ENCODE assay signal across 8 cellular contexts in the genomic region with DNA sequence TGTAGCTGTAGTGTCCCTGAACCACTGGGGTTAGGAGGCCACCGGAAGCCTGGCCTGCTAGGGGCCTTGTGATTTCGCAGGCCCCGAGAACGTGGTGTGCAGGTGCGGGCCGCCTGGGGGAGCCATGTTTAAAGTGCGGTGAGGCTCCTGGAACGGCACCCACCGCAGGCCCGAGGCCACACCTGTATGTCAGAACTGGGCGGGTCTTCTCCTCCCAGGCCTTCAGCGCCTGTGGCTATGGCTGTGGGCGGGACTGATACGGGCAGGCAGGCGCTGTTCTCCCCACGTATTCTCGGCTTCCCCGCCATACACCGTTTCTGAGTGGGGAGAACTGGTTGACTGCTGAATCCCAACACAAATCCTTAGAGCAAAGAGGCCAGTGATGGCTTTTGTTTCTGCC.
DNase-seq lines count a peak whose midpoint lies in the region; ATAC-seq and TF ChIP-seq lines count a peak whose summit lies in the region.

No MANE protein-coding gene starts in this region.

- TF ChIP-seq CTCF in RWPE1 (conservative IDR thresholded peaks at IDR 0.05; ENCODE audit: low read depth) (no peak), smooth muscle cell (IDR thresholded peaks at IDR 0.05; ENCODE audit: borderline replicate concordance, insufficient read depth, poor library complexity, severe bottlenecking) (no peak), coronary artery (IDR thresholded peaks at IDR 0.05) (no peak)

- H3K27ac Mint-ChIP-seq in activated T-helper 2 cell treated with anti-CD3 and anti-CD28 coated beads, Interferon-gamma antibody, Interleukin-2, Interleukin-4, amounts not matched to agents 10 μg/mL and 5 μg/mL and 100 μg/mL, durations not matched to agents 14 hours and 24 hours and 36 hours: peak overlapping the region; percentile 83

- peak overlapping the region; percentile 19; the same call in 1 of the 2 replicates for H3K27ac ChIP-seq in RWPE1
- peak overlapping the region; percentile 84 for H3K27ac ChIP-seq in smooth muscle cell (ENCODE audit: low read depth)
- H3K27ac ChIP-seq in coronary artery: no peak overlapping the region

- no peaks in the 10 kb centered on the region for H3K9me3 ChIP-seq in smooth muscle cell (replicated peaks; ENCODE audit: low read depth)

- no peaks in the 10 kb centered on the region for H3K27me3 Mint-ChIP-seq in activated T-helper 2 cell treated with anti-CD3 and anti-CD28 coated beads, Interferon-gamma antibody, Interleukin-2, Interleukin-4, amounts not matched to agents 10 μg/mL and 5 μg/mL and 100 μg/mL, durations not matched to agents 14 hours and 24 hours and 36 hours (ENCODE audit: low read depth)

- DNase-seq in EL (peak; percentile 76), RWPE1 (ENCODE audit: low spot score) (peak; percentile 31), smooth muscle cell (lab: John Stamatoyannopoulos, UW; ENCODE audit: unreplicated experiment) (no peak), AG08396 (ENCODE audit: low spot score) (no peak), coronary artery (ENCODE audit: low spot score) (no peak), GDM1 (lab: John Stamatoyannopoulos, UW) (no peak)
- DNase-seq in activated T-helper 2 cell treated with anti-CD3 and anti-CD28 coated beads, Interferon-gamma antibody, Interleukin-2, Interleukin-4, amounts not matched to agents 10 μg/mL and 5 μg/mL and 100 μg/mL, durations not matched to agents 14 hours and 24 hours and 36 hours (ENCODE audit: low spot score): no peak

- peaks cover 19% of the 10 kb centered on the region for H4K20me1 ChIP-seq in smooth muscle cell (ENCODE audit: low read depth)

- H3K9ac ChIP-seq in smooth muscle cell (ENCODE audit: low read depth): peak overlapping the region; percentile 55

- no peaks in the 10 kb centered on the region for H3K36me3 ChIP-seq in smooth muscle cell (ENCODE audit: low read depth)

- H3K4me1 Mint-ChIP-seq in activated T-helper 2 cell treated with anti-CD3 and anti-CD28 coated beads, Interferon-gamma antibody, Interleukin-2, Interleukin-4, amounts not matched to agents 10 μg/mL and 5 μg/mL and 100 μg/mL, durations not matched to agents 14 hours and 24 hours and 36 hours (ENCODE audit: low read depth): peaks cover 11% of the 10 kb centered on the region

- H3K79me2 ChIP-seq in smooth muscle cell (ENCODE audit: low read depth): no peaks in the 10 kb centered on the region

- H3K4me1 ChIP-seq in smooth muscle cell (ENCODE audit: low read depth): peaks cover 18% of the 10 kb centered on the region

- H3K27me3 ChIP-seq in smooth muscle cell (ENCODE audit: low read depth): no peaks in the 10 kb centered on the region

- H3K4me3 ChIP-seq in smooth muscle cell (no peak overlapping the region), coronary artery (no peak overlapping the region)

- peak overlapping the region; percentile 48 for H3K4me2 ChIP-seq in smooth muscle cell

- 62% methylated on average over 19 of the region's 19 CpGs for WGBS in smooth muscle cell (ENCODE audit: low lambda C conversion rate)

- H2AFZ ChIP-seq in smooth muscle cell (ENCODE audit: low read depth): no peak overlapping the region

- intact Hi-C loops in activated T-helper 2 cell treated with anti-CD3 and anti-CD28 coated beads, Interferon-gamma antibody, Interleukin-2, Interleukin-4, amounts not matched to agents 10 μg/mL and 5 μg/mL and 100 μg/mL, durations not matched to agents 14 hours and 24 hours and 36 hours (cut with micrococcal nuclease): no loop called here

- POLR2A ChIA-PET in RWPE1 (lab: Yijun Ruan, JAX; ENCODE audit: low non-redundant PET): no interaction called here

- no peak for ATAC-seq in HG02642 (IDR thresholded peaks at IDR 0.05; ENCODE audit: poor library complexity, unreplicated experiment)

- H3K9me3 Mint-ChIP-seq in activated T-helper 2 cell treated with anti-CD3 and anti-CD28 coated beads, Interferon-gamma antibody, Interleukin-2, Interleukin-4, amounts not matched to agents 10 μg/mL and 5 μg/mL and 100 μg/mL, durations not matched to agents 14 hours and 24 hours and 36 hours: no peaks in the 10 kb centered on the region

- H3F3A ChIP-seq in smooth muscle cell (ENCODE audit: low read depth): peaks cover 5% of the 10 kb centered on the region

- H3K36me3 Mint-ChIP-seq in activated T-helper 2 cell treated with anti-CD3 and anti-CD28 coated beads, Interferon-gamma antibody, Interleukin-2, Interleukin-4, amounts not matched to agents 10 μg/mL and 5 μg/mL and 100 μg/mL, durations not matched to agents 14 hours and 24 hours and 36 hours (ENCODE audit: low read depth): peaks cover 41% of the 10 kb centered on the region

- CTCF ChIA-PET in RWPE1 (lab: Yijun Ruan, JAX): interaction anchor here (0.7 kb wide), 1 partner anchor 23 kb away, joined by 3 read pairs; no protein-coding TSS in a partner anchor

- no peak overlapping the region for H3K4me3 Mint-ChIP-seq in activated T-helper 2 cell treated with anti-CD3 and anti-CD28 coated beads, Interferon-gamma antibody, Interleukin-2, Interleukin-4, amounts not matched to agents 10 μg/mL and 5 μg/mL and 100 μg/mL, durations not matched to agents 14 hours and 24 hours and 36 hours (ENCODE audit: low read depth)

Comparison
In these comparisons a context has a peak if more than half of its experiments do, and no peak if none do; other contexts are left out.
1. DNase-seq: peak in EL (single experiment) and RWPE1 (single experiment); none in activated T-helper 2 cell treated with anti-CD3 and anti-CD28 coated beads, Interferon-gamma antibody, Interleukin-2, Interleukin-4, amounts not matched to agents 10 μg/mL and 5 μg/mL and 100 μg/mL, durations not matched to agents 14 hours and 24 hours and 36 hours (single experiment), smooth muscle cell (single experiment), AG08396 (single experiment), coronary artery (single experiment) and GDM1 (single experiment).
2. H3K27ac ChIP-seq: peak in RWPE1 (single experiment) and smooth muscle cell (single experiment); none in coronary artery (0 of 2).